12 cellular contexts compared by ENCODE assay signal in genomic region chr12:67540920-67541624, GRCh38.
A peak's percentile ranks its signal among the peaks of the same experiment; 100 is the strongest.
DNase-seq lines count a peak whose midpoint lies in the region; ATAC-seq and TF ChIP-seq lines count a peak whose summit lies in the region.
"Had no signal": no experiment of that assay in that cellular context is flagged by ENCODE, and none has a peak within 500 bp of the region (broad histone marks: within the 10 kb centered on the region; RNA-seq: fewer than 3 reads in every experiment).

No MANE protein-coding gene starts in this region.

- no peak overlapping the region for H3K27ac ChIP-seq in HCT116 (ENCODE audit: low read depth, low read length)
- H3K27ac ChIP-seq in OCI-LY3 (ENCODE audit: low read length): no peak overlapping the region
- H3K27ac ChIP-seq: cardiac muscle cell had no signal

- no TSS peak for BruUV-seq in HCT116 (replicated peaks; lab: Mats Ljungman, UMichigan)

- no peak for ATAC-seq in activated CD8-positive, alpha-beta T cell treated with anti-CD3 and anti-CD28 coated beads, Interleukin-2, amount 10 ng/mL, durations not matched to agents 7 days and 5 days
- no peak for ATAC-seq in activated CD8-positive, alpha-beta T cell treated with anti-CD3 and anti-CD28 coated beads for 36 hours
- no peak for ATAC-seq in HCT116
- peak; percentile 75 for ATAC-seq in stimulated activated memory B cell treated with anti-CD40 and anti-IgM and Interleukin-4, amounts not matched to agents 10 μg/mL and 1 μg/mL and 100 μg/mL, for 72 hours
- ATAC-seq in GM19328 (IDR thresholded peaks at IDR 0.05; ENCODE audit: unreplicated experiment): no peak

- no peak overlapping the region for H3K4me3 Mint-ChIP-seq in activated CD8-positive, alpha-beta T cell treated with anti-CD3 and anti-CD28 coated beads, Interleukin-2, amount 10 ng/mL, durations not matched to agents 7 days and 5 days
- H3K4me3 Mint-ChIP-seq in activated CD8-positive, alpha-beta T cell treated with anti-CD3 and anti-CD28 coated beads for 36 hours: no peak overlapping the region
- H3K4me3 Mint-ChIP-seq in stimulated activated memory B cell treated with anti-CD40 and anti-IgM and Interleukin-4, amounts not matched to agents 10 μg/mL and 1 μg/mL and 100 μg/mL, for 72 hours: no peak overlapping the region
- H3K4me3 Mint-ChIP-seq: naive B cell; stimulated activated naive CD8-positive, alpha-beta T cell treated with anti-CD3 and anti-CD28 coated beads, Interleukin-15, Interleukin-2, amounts not matched to agents 100 ng/mL and 50 ng/mL, for 24 hours had no signal

- POLR2A ChIA-PET in activated CD8-positive, alpha-beta T cell treated with anti-CD3 and anti-CD28 coated beads, Interleukin-2, amount 10 ng/mL, durations not matched to agents 7 days and 5 days (lab: Charles Lee): no interaction called here
- POLR2A ChIA-PET in activated CD8-positive, alpha-beta T cell treated with anti-CD3 and anti-CD28 coated beads for 36 hours (lab: Charles Lee): no interaction called here
- POLR2A ChIA-PET in HCT116 (lab: Charles Lee): no interaction called here

- no peaks in the 10 kb centered on the region for H3K36me3 Mint-ChIP-seq in activated CD8-positive, alpha-beta T cell treated with anti-CD3 and anti-CD28 coated beads, Interleukin-2, amount 10 ng/mL, durations not matched to agents 7 days and 5 days (ENCODE audit: low read depth)
- H3K36me3 Mint-ChIP-seq in activated CD8-positive, alpha-beta T cell treated with anti-CD3 and anti-CD28 coated beads for 36 hours (ENCODE audit: low read depth): no peaks in the 10 kb centered on the region
- H3K36me3 Mint-ChIP-seq in stimulated activated memory B cell treated with anti-CD40 and anti-IgM and Interleukin-4, amounts not matched to agents 10 μg/mL and 1 μg/mL and 100 μg/mL, for 72 hours: no peaks in the 10 kb centered on the region
- H3K36me3 Mint-ChIP-seq: naive B cell had no signal

- no peak for TF ChIP-seq RAD21 in HCT116 (IDR thresholded peaks at IDR 0.05; ENCODE audit: low read depth)

- no peak for TF ChIP-seq CTCF in activated CD8-positive, alpha-beta T cell treated with anti-CD3 and anti-CD28 coated beads for 36 hours (IDR thresholded peaks at IDR 0.05)
- TF ChIP-seq CTCF in HCT116 (IDR thresholded peaks at IDR 0.05 in 2 of 3, conservative IDR thresholded peaks at IDR 0.05 in 1 of 3; ENCODE audit: borderline replicate concordance in 1 of 3, insufficient read depth in 1 of 3, low read depth in 2 of 3, low read length in 2 of 3): no peak
- no peak for TF ChIP-seq CTCF in OCI-LY3 (IDR thresholded peaks at IDR 0.05; ENCODE audit: low read depth, low read length)

- H4K20me1 ChIP-seq in HCT116 (ENCODE audit: insufficient read depth) (no peaks in the 10 kb centered on the region), OCI-LY3 (ENCODE audit: insufficient read depth, low read length) (no peaks in the 10 kb centered on the region)

- no peaks in the 10 kb centered on the region for H3K79me2 ChIP-seq in HCT116 (ENCODE audit: insufficient read depth, low read length)
- no peaks in the 10 kb centered on the region for H3K79me2 ChIP-seq in OCI-LY3 (ENCODE audit: low read length)

- RAD21 ChIA-PET in HCT116 (lab: Charles Lee; ENCODE audit: low non-redundant PET in 1 of 2, low total read pairs in 2 of 2, uncharacterized antibody in 2 of 2, unreplicated experiment in 2 of 2): no interaction called here

- CTCF ChIA-PET in activated CD8-positive, alpha-beta T cell treated with anti-CD3 and anti-CD28 coated beads, Interleukin-2, amount 10 ng/mL, durations not matched to agents 7 days and 5 days (lab: Charles Lee): no interaction called here
- CTCF ChIA-PET in activated CD8-positive, alpha-beta T cell treated with anti-CD3 and anti-CD28 coated beads for 36 hours (lab: Charles Lee): no interaction called here
- CTCF ChIA-PET in HCT116 (lab: Charles Lee): no interaction called here

- no peaks in the 10 kb centered on the region for H3K9me3 Mint-ChIP-seq in activated CD8-positive, alpha-beta T cell treated with anti-CD3 and anti-CD28 coated beads, Interleukin-2, amount 10 ng/mL, durations not matched to agents 7 days and 5 days (ENCODE audit: insufficient read depth)
- H3K9me3 Mint-ChIP-seq in activated CD8-positive, alpha-beta T cell treated with anti-CD3 and anti-CD28 coated beads for 36 hours: no peaks in the 10 kb centered on the region
- no peaks in the 10 kb centered on the region for H3K9me3 Mint-ChIP-seq in stimulated activated memory B cell treated with anti-CD40 and anti-IgM and Interleukin-4, amounts not matched to agents 10 μg/mL and 1 μg/mL and 100 μg/mL, for 72 hours
- H3K9me3 Mint-ChIP-seq: naive B cell; stimulated activated naive CD8-positive, alpha-beta T cell treated with anti-CD3 and anti-CD28 coated beads, Interleukin-15, Interleukin-2, amounts not matched to agents 100 ng/mL and 50 ng/mL, for 24 hours had no signal

- no peak for DNase-seq in activated CD8-positive, alpha-beta T cell treated with anti-CD3 and anti-CD28 coated beads, Interleukin-2, amount 10 ng/mL, durations not matched to agents 7 days and 5 days
- DNase-seq in activated CD8-positive, alpha-beta T cell treated with anti-CD3 and anti-CD28 coated beads for 36 hours: no peak
- no peak for DNase-seq in HCT116 (ENCODE audit: low read depth, low spot score)
- no peak for DNase-seq in stimulated activated CD4-positive, alpha-beta T cell treated with anti-CD3 and anti-CD28 coated beads, Interleukin-2, amount 100 ng/mL, for 24 hours
- DNase-seq in GDM1 (lab: John Stamatoyannopoulos, UW): no peak
- DNase-seq: naive B cell; stimulated activated CD4-positive, alpha-beta T cell treated with anti-CD3 and anti-CD28 coated beads, Interleukin-15, amount 100 ng/mL, for 24 hours had no signal

- H3K27me3 Mint-ChIP-seq in activated CD8-positive, alpha-beta T cell treated with anti-CD3 and anti-CD28 coated beads, Interleukin-2, amount 10 ng/mL, durations not matched to agents 7 days and 5 days (ENCODE audit: low read depth): no peaks in the 10 kb centered on the region
- H3K27me3 Mint-ChIP-seq in activated CD8-positive, alpha-beta T cell treated with anti-CD3 and anti-CD28 coated beads for 36 hours: no peaks in the 10 kb centered on the region
- H3K27me3 Mint-ChIP-seq in stimulated activated memory B cell treated with anti-CD40 and anti-IgM and Interleukin-4, amounts not matched to agents 10 μg/mL and 1 μg/mL and 100 μg/mL, for 72 hours: no peaks in the 10 kb centered on the region
- H3K27me3 Mint-ChIP-seq: stimulated activated naive CD8-positive, alpha-beta T cell treated with anti-CD3 and anti-CD28 coated beads, Interleukin-15, Interleukin-2, amounts not matched to agents 100 ng/mL and 50 ng/mL, for 24 hours had no signal

- H3K36me3 ChIP-seq in HCT116 (ENCODE audit: control insufficient read depth in 1 of 2, insufficient read depth in 2 of 2, low read length in 2 of 2) (no peaks in the 10 kb centered on the region), OCI-LY3 (replicated peaks; ENCODE audit: low read depth, low read length) (no peaks in the 10 kb centered on the region)
- H3K36me3 ChIP-seq: cardiac muscle cell had no signal

- H3K4me1 Mint-ChIP-seq in activated CD8-positive, alpha-beta T cell treated with anti-CD3 and anti-CD28 coated beads, Interleukin-2, amount 10 ng/mL, durations not matched to agents 7 days and 5 days (ENCODE audit: low read depth): peaks cover 14% of the 10 kb centered on the region
- H3K4me1 Mint-ChIP-seq in activated CD8-positive, alpha-beta T cell treated with anti-CD3 and anti-CD28 coated beads for 36 hours (ENCODE audit: low read depth): peaks cover 26% of the 10 kb centered on the region
- peaks cover 10% of the 10 kb centered on the region for H3K4me1 Mint-ChIP-seq in stimulated activated memory B cell treated with anti-CD40 and anti-IgM and Interleukin-4, amounts not matched to agents 10 μg/mL and 1 μg/mL and 100 μg/mL, for 72 hours

- no peaks in the 10 kb centered on the region for H3K9me2 ChIP-seq in HCT116 (ENCODE audit: insufficient read depth)

- peaks cover 0 to 6% of the 10 kb centered on the region in 2 experiments; a peak in 1 of 4 replicates for H3K4me1 ChIP-seq in HCT116 (ENCODE audit: control insufficient read depth in 1 of 2, insufficient read depth in 2 of 2, low read length in 2 of 2)
- peaks cover 22% of the 10 kb centered on the region for H3K4me1 ChIP-seq in OCI-LY3 (ENCODE audit: low read length)

- H3K4me2 ChIP-seq in HCT116 (ENCODE audit: low read length): no peak overlapping the region
- peak overlapping the region; percentile 46 for H3K4me2 ChIP-seq in OCI-LY3 (ENCODE audit: low read length)

- H3K27me3 ChIP-seq in HCT116 (ENCODE audit: insufficient read depth, low read length): 0 out of 2 replicates have a peak, but pooled peaks cover 4% of the 10 kb centered on the region
- H3K27me3 ChIP-seq in OCI-LY3 (ENCODE audit: low read depth, low read length): peaks cover 10% of the 10 kb centered on the region
- H3K27me3 ChIP-seq: cardiac muscle cell had no signal

- H3K9me3 ChIP-seq in HCT116 (ENCODE audit: control insufficient read depth in 1 of 2, insufficient read depth in 1 of 2, low read depth in 1 of 2, low read length in 2 of 2) (no peaks in the 10 kb centered on the region), OCI-LY3 (ENCODE audit: insufficient read depth, low read length) (no peaks in the 10 kb centered on the region)

- TF ChIP-seq POLR2A in HCT116 (IDR thresholded peaks at IDR 0.05; ENCODE audit: borderline replicate concordance, extremely low read depth, insufficient read depth, insufficient read length): no peak

- H3K9ac ChIP-seq in HCT116 (ENCODE audit: low read length) (no peak overlapping the region), OCI-LY3 (ENCODE audit: low read length) (no peak overlapping the region)

- intact Hi-C loops in activated CD8-positive, alpha-beta T cell treated with anti-CD3 and anti-CD28 coated beads for 36 hours (cut with micrococcal nuclease): no loop called here
- intact Hi-C loops in HCT116 (cut with micrococcal nuclease): no loop called here

- H3K4me3 ChIP-seq in HCT116 (replicated peaks in 1 of 2; ENCODE audit: low read depth in 1 of 2, low read length in 2 of 2): no peak overlapping the region
- H3K4me3 ChIP-seq in OCI-LY3 (ENCODE audit: low read length): peak overlapping the region; percentile 33; the same call in 1 of the 2 replicates
- H3K4me3 ChIP-seq: cardiac muscle cell had no signal

- H3K27ac Mint-ChIP-seq in activated CD8-positive, alpha-beta T cell treated with anti-CD3 and anti-CD28 coated beads, Interleukin-2, amount 10 ng/mL, durations not matched to agents 7 days and 5 days: peak overlapping the region; percentile 44
- no peak overlapping the region for H3K27ac Mint-ChIP-seq in activated CD8-positive, alpha-beta T cell treated with anti-CD3 and anti-CD28 coated beads for 36 hours
- peak overlapping the region; percentile 3 for H3K27ac Mint-ChIP-seq in stimulated activated memory B cell treated with anti-CD40 and anti-IgM and Interleukin-4, amounts not matched to agents 10 μg/mL and 1 μg/mL and 100 μg/mL, for 72 hours
- H3K27ac Mint-ChIP-seq: stimulated activated naive CD8-positive, alpha-beta T cell treated with anti-CD3 and anti-CD28 coated beads, Interleukin-15, Interleukin-2, amounts not matched to agents 100 ng/mL and 50 ng/mL, for 24 hours had no signal

- H2AFZ ChIP-seq in HCT116 (ENCODE audit: low read depth, low read length, poor library complexity, severe bottlenecking) (peak overlapping the region; percentile 32), OCI-LY3 (ENCODE audit: low read depth, low read length) (peak overlapping the region; percentile 10; the same call in 1 of the 2 replicates)

TF ChIP-seq in HCT116, 20 proteins besides CTCF, POLR2A, EP300 and RAD21 (continues in another document):
- no peak for TF ChIP-seq ZNF274 (IDR thresholded peaks at IDR 0.05; ENCODE audit: low read depth, low read length)
